18 cellular contexts compared by ENCODE assay signal in genomic region chr2:181902625-181903024, GRCh38. TPM values are rescaled to one million over a fixed set of nuclear protein-coding genes. Genes with fewer than 3 reads are reported as not detected.
DNase-seq lines count a peak whose midpoint lies in the region; ATAC-seq and TF ChIP-seq lines count a peak whose summit lies in the region.
"Had no signal": no experiment of that assay in that cellular context is flagged by ENCODE, and none has a peak within 500 bp of the region (broad histone marks: within the 10 kb centered on the region; RNA-seq: fewer than 3 reads in every experiment).

No MANE protein-coding gene starts in this region.

- no peak overlapping the region for H3K9ac ChIP-seq in DND-41 (ENCODE audit: low read depth, low read length)
- H3K9ac ChIP-seq: GM23248, SK-N-SH had no signal

- H3K27me3 ChIP-seq in DND-41 (ENCODE audit: insufficient read depth, low read length, poor library complexity): no peaks in the 10 kb centered on the region

- no peaks in the 10 kb centered on the region for H3K9me3 Mint-ChIP-seq in nephron
- no peaks in the 10 kb centered on the region for H3K9me3 Mint-ChIP-seq in activated T-cell treated with anti-CD3 and anti-CD28 coated beads, Interleukin-2, amount 50 U/mL, for 72 hours

- no peaks in the 10 kb centered on the region for H3K27me3 Mint-ChIP-seq in nephron (ENCODE audit: low read depth)
- no peaks in the 10 kb centered on the region for H3K27me3 Mint-ChIP-seq in activated T-cell treated with anti-CD3 and anti-CD28 coated beads, Interleukin-2, amount 50 U/mL, for 72 hours (ENCODE audit: low read depth)

- no peak overlapping the region for H3K27ac ChIP-seq in DND-41 (ENCODE audit: low read length)
- H3K27ac ChIP-seq: GM23248 had no signal

- H2AFZ ChIP-seq in DND-41 (ENCODE audit: low read depth, low read length): no peak overlapping the region
- H2AFZ ChIP-seq: GM23248 had no signal

- peaks cover 71% of the 10 kb centered on the region for H3K36me3 Mint-ChIP-seq in nephron (ENCODE audit: low read depth)
- H3K36me3 Mint-ChIP-seq in activated T-cell treated with anti-CD3 and anti-CD28 coated beads, Interleukin-2, amount 50 U/mL, for 72 hours (ENCODE audit: insufficient read depth in 2 of 2): peaks cover 6 to 42% of the 10 kb centered on the region in 2 donors

- TF ChIP-seq CTCF in DND-41 (IDR thresholded peaks at IDR 0.05; ENCODE audit: borderline replicate concordance, extremely low read depth, low read length, poor library complexity, severe bottlenecking) (no peak), nephron (IDR thresholded peaks at IDR 0.05; ENCODE audit: unreplicated experiment in 3 of 3) (no peak)

- H3K4me1 ChIP-seq in DND-41 (ENCODE audit: insufficient read depth, low read length): peaks cover 29% of the 10 kb centered on the region

- no peak overlapping the region for H3K4me3 ChIP-seq in DND-41 (ENCODE audit: low read depth in 1 of 2, low read length in 2 of 2)
- H3K4me3 ChIP-seq: GM23248 had no signal

- H3K4me2 ChIP-seq in DND-41 (ENCODE audit: insufficient read depth, low read length): peak overlapping the region; percentile 31; the same call in 1 of the 2 replicates

- H3K4me3 Mint-ChIP-seq in nephron: peak overlapping the region in 1 of 3 experiments; percentile 3
- H3K4me3 Mint-ChIP-seq in activated T-cell treated with anti-CD3 and anti-CD28 coated beads, Interleukin-2, amount 50 U/mL, for 72 hours: no peak overlapping the region

- H3K27ac Mint-ChIP-seq in nephron: peak overlapping the region in 2 of 3 experiments; percentile 53 to 56
- no peak overlapping the region for H3K27ac Mint-ChIP-seq in activated T-cell treated with anti-CD3 and anti-CD28 coated beads, Interleukin-2, amount 50 U/mL, for 72 hours

- H3K9me3 ChIP-seq in DND-41 (ENCODE audit: insufficient read depth, low read length, severe bottlenecking): no peaks in the 10 kb centered on the region
- H3K9me3 ChIP-seq: SK-N-SH had no signal

- peaks cover 4% of the 10 kb centered on the region; the same call in 1 of the 2 replicates for H4K20me1 ChIP-seq in DND-41 (ENCODE audit: insufficient read depth, low read length)

- peaks cover 30% of the 10 kb centered on the region for H3K4me1 Mint-ChIP-seq in nephron
- H3K4me1 Mint-ChIP-seq in activated T-cell treated with anti-CD3 and anti-CD28 coated beads, Interleukin-2, amount 50 U/mL, for 72 hours (ENCODE audit: low read depth): peaks cover 50% of the 10 kb centered on the region

- ATAC-seq in DND-41 (ENCODE audit: insufficient read depth, low read depth) (no peak), esophagus mucosa (peak; percentile 15), HG03095 (IDR thresholded peaks at IDR 0.05; ENCODE audit: unreplicated experiment) (no peak)
- no peak for ATAC-seq in activated T-cell treated with anti-CD3 and anti-CD28 coated beads, Interleukin-2, amount 50 U/mL, for 72 hours (replicated peaks in 1 of 2)

- peaks cover 94% of the 10 kb centered on the region for H3K36me3 ChIP-seq in DND-41 (ENCODE audit: insufficient read depth, low read length)

- H3K79me2 ChIP-seq in DND-41 (ENCODE audit: insufficient read depth, low read length): peaks cover 55% of the 10 kb centered on the region

- DNase-seq in DND-41: no peak
- peak; percentile 40 for DNase-seq in RPMI7951 (ENCODE audit: low read depth)
- no peak for DNase-seq in activated T-cell treated with anti-CD3 and anti-CD28 coated beads, Interleukin-2, amount 50 U/mL, for 72 hours
- DNase-seq in putamen (ENCODE audit: low spot score): no peak
- no peak for DNase-seq in iPS-NIHi7 (ENCODE audit: extremely low spot score)
- DNase-seq: AML-193; DMS79; GDM1; GM23248; NCI-H1048; NCI-H345; NCI-H526 treated with DMSO at 0.1 percent for 48 hours; NK-92 treated with Interleukin-12 subunit alpha and Interleukin-12 subunit beta, amount 100 ng/mL, for 24 hours; OCI-M1; SK-N-SH had no signal

RNA-seq across cellular contexts. Expression of gene ITPRID2, which starts 11.1 kb away (rescaled TPM):
- 134 and 140 TPM in 2 replicates for total RNA-seq in RPMI7951 (2014; rRNA removed; shearing (Covaris generic))
- total RNA-seq in esophagus mucosa: 73.7 TPM
- total RNA-seq in activated T-cell treated with anti-CD3 and anti-CD28 coated beads, Interleukin-2, amount 50 U/mL, for 72 hours: 10 to 100 TPM; 52.1 to 60.1 TPM
